16 cellular contexts compared by ENCODE assay signal in genomic region chr18:25097119-25098114, GRCh38.
DNase-seq lines count a peak whose midpoint lies in the region; FAIRE-seq and TF ChIP-seq lines count a peak whose summit lies in the region.
"Had no signal": no experiment of that assay in that cellular context is flagged by ENCODE, and none has a peak within 500 bp of the region (broad histone marks: within the 10 kb centered on the region; RNA-seq: fewer than 3 reads in every experiment).

No MANE protein-coding gene starts in this region.

- TF ChIP-seq EP300 in stomach (IDR thresholded peaks at IDR 0.05): no peak

- TF ChIP-seq POLR2A in stomach (IDR thresholded peaks at IDR 0.05): no peak

- H3K9me3 ChIP-seq in mesodermal cell (ENCODE audit: control insufficient read depth, low read length) (no peaks in the 10 kb centered on the region), stomach (no peaks in the 10 kb centered on the region)

- H3K36me3 Mint-ChIP-seq in endothelial cell (ENCODE audit: low read depth, unreplicated experiment): no peaks in the 10 kb centered on the region

- no peak for TF ChIP-seq CTCF in endothelial cell (IDR thresholded peaks at IDR 0.05; ENCODE audit: unreplicated experiment)
- TF ChIP-seq CTCF in stomach (IDR thresholded peaks at IDR 0.05): no peak
- no peak for TF ChIP-seq CTCF in coronary artery (IDR thresholded peaks at IDR 0.05)

- no peaks in the 10 kb centered on the region for H3K36me3 ChIP-seq in mesodermal cell (ENCODE audit: control insufficient read depth, insufficient read depth, low read length)
- no peaks in the 10 kb centered on the region for H3K36me3 ChIP-seq in stomach
- H3K36me3 ChIP-seq: cardiac muscle cell had no signal

- H3K27ac ChIP-seq in mesodermal cell (ENCODE audit: low read depth, low read length, severe bottlenecking) (peak overlapping the region; percentile 39), stomach (peak overlapping the region in 1 of 5 donors; percentile 13), coronary artery (no peak overlapping the region)
- H3K27ac ChIP-seq: cardiac muscle cell had no signal

- WGBS in mesodermal cell (ENCODE audit: insufficient coverage in 2 of 2), 2 experiments: 89 to 93% methylated on average over 5 to 8 of the region's 12 CpGs
- WGBS in stomach, 5 donors: 71 to 81% (median 78%) methylated on average over 12 of the region's 12 CpGs

- peaks cover 9% of the 10 kb centered on the region for H3K4me1 ChIP-seq in mesodermal cell (ENCODE audit: control insufficient read depth, insufficient read depth, low read length, poor library complexity, severe bottlenecking)
- peaks cover 0 to 22% (median 7%) of the 10 kb centered on the region in 4 donors for H3K4me1 ChIP-seq in stomach

- peaks cover 3% of the 10 kb centered on the region for H3K27me3 Mint-ChIP-seq in endothelial cell (ENCODE audit: unreplicated experiment)

- peak overlapping the region; percentile 93 for H3K27ac Mint-ChIP-seq in endothelial cell (ENCODE audit: unreplicated experiment)

- DNase-seq in ELR (ENCODE audit: low read depth): peak; percentile 33
- peak; percentile 47 for DNase-seq in UCSD-AML1 (lab: John Stamatoyannopoulos, UW; ENCODE audit: unreplicated experiment)
- no peak for DNase-seq in endothelial cell (ENCODE audit: low spot score)
- no peak for DNase-seq in stomach
- no peak for DNase-seq in coronary artery (ENCODE audit: low spot score)
- no peak for DNase-seq in frontal cortex (ENCODE audit: low spot score in 2 of 2)
- DNase-seq in NCI-H146 (lab: John Stamatoyannopoulos, UW): no peak
- DNase-seq: activated CD4-positive, CD25-positive, alpha-beta regulatory T cell treated with anti-CD3 and anti-CD28 coated beads, Interleukin-2, amount 50 U/mL, for 72 hours; activated naive CD4-positive, alpha-beta T cell; KBM-7; NCI-H1105; NCI-H2171 treated with DMSO at 0.1 percent for 48 hours had no signal

- no peaks in the 10 kb centered on the region for H3K27me3 ChIP-seq in stomach
- H3K27me3 ChIP-seq: cardiac muscle cell had no signal

- peak overlapping the region; percentile 29 for H3K4me3 Mint-ChIP-seq in endothelial cell (ENCODE audit: unreplicated experiment)

- H3K4me3 ChIP-seq in mesodermal cell (ENCODE audit: extremely low read depth, insufficient read depth, low read length, poor library complexity, severe bottlenecking) (no peak overlapping the region), stomach (no peak overlapping the region), coronary artery (no peak overlapping the region)
- H3K4me3 ChIP-seq: cardiac muscle cell, GM12878 had no signal

- FAIRE-seq in frontal cortex (lab: Jason Lieb, UNC): no peak
- FAIRE-seq: endometrium, GM12878 had no signal

- no peaks in the 10 kb centered on the region for H3K9me3 Mint-ChIP-seq in endothelial cell (ENCODE audit: unreplicated experiment)

- H3K4me1 Mint-ChIP-seq in endothelial cell (ENCODE audit: unreplicated experiment): peaks cover 64% of the 10 kb centered on the region

- intact Hi-C loops in stomach (cut with DNase I; ENCODE audit: low total_unique reads): no loop called here

Comparison
In these comparisons a context has a peak if more than half of its experiments do, and no peak if none do; other contexts are left out.
1. DNase-seq: peak in ELR (single experiment) and UCSD-AML1 (single experiment); none in endothelial cell (single experiment), stomach (single experiment), coronary artery (single experiment), frontal cortex (0 of 2) and NCI-H146 (single experiment).